Comparison of ENCODE assay signal across 31 cellular contexts in genomic region chr13:33066329-33066728, GRCh38. TPM values are rescaled to one million over a fixed set of nuclear protein-coding genes. Genes with fewer than 3 reads are reported as not detected.
"Had no signal": no experiment of that assay in that cellular context is flagged by ENCODE, and none has a peak within 500 bp of the region (broad histone marks: within the 10 kb centered on the region; RNA-seq: fewer than 3 reads in every experiment).

No MANE protein-coding gene starts in this region.

- DNase-seq: activated CD4-positive, alpha-beta memory T cell treated with anti-CD3 and anti-CD28 coated beads, Interleukin-2, amount 10 ng/mL, durations not matched to agents 7 days and 5 days; activated CD4-positive, alpha-beta T cell treated with anti-CD3 and anti-CD28 coated beads for 1 hour; activated CD4-positive, alpha-beta T cell treated with anti-CD3 and anti-CD28 coated beads for 4 hours; activated CD4-positive, alpha-beta T cell treated with anti-CD3 and anti-CD28 coated beads, Interleukin-2, amount 10 ng/mL, durations not matched to agents 7 days and 5 days; activated CD4-positive, alpha-beta T cell treated with anti-CD3 and anti-CD28 coated beads, Interleukin-2, amount 50 U/mL, for 4 hours; activated CD8-positive, alpha-beta memory T cell treated with anti-CD3 and anti-CD28 coated beads, Interleukin-2, amount 50 U/mL, for 48 hours; activated gamma-delta T cell; activated naive CD4-positive, alpha-beta T cell; activated naive CD4-positive, alpha-beta T cell treated with anti-CD3 and anti-CD28 coated beads, Interleukin-2, amount 10 ng/mL, durations not matched to agents 7 days and 5 days; activated naive CD8-positive, alpha-beta T cell treated with anti-CD3 and anti-CD28 coated beads, Interleukin-2, amount 10 ng/mL, durations not matched to agents 7 days and 5 days; activated T-cell treated with anti-CD3 and anti-CD28 coated beads for 4 hours; activated T-cell treated with anti-CD3 and anti-CD28 coated beads, Interleukin-2, amount 50 U/mL, for 24 hours; activated T-cell treated with anti-CD3 and anti-CD28 coated beads, Interleukin-2, amount 50 U/mL, for 72 hours; central memory CD4-positive, alpha-beta T cell; cerebellar nuclear complex; colonic mucosa; effector CD8-positive, alpha-beta T cell; esophagus squamous epithelium; foreskin melanocyte; T-helper 1 cell; T-helper 17 cell; T1000 had no signal

- H3K4me1 Mint-ChIP-seq: activated CD4-positive, alpha-beta memory T cell treated with anti-CD3 and anti-CD28 coated beads, Interleukin-2, amount 10 ng/mL, durations not matched to agents 7 days and 5 days; activated CD4-positive, alpha-beta T cell treated with anti-CD3 and anti-CD28 coated beads, Interleukin-2, amount 10 ng/mL, durations not matched to agents 7 days and 5 days; activated naive CD4-positive, alpha-beta T cell treated with anti-CD3 and anti-CD28 coated beads, Interleukin-2, amount 10 ng/mL, durations not matched to agents 7 days and 5 days; activated naive CD8-positive, alpha-beta T cell treated with anti-CD3 and anti-CD28 coated beads, Interleukin-2, amount 10 ng/mL, durations not matched to agents 7 days and 5 days; T-helper 17 cell had no signal

- H3K4me1 ChIP-seq: ascending aorta, breast epithelium, colonic mucosa, esophagus squamous epithelium, gastroesophageal sphincter had no signal

- H3K9me3 ChIP-seq: ascending aorta, breast epithelium, colonic mucosa, esophagus squamous epithelium, gastroesophageal sphincter had no signal

- H3K36me3 Mint-ChIP-seq: activated naive CD4-positive, alpha-beta T cell treated with anti-CD3 and anti-CD28 coated beads, Interleukin-2, amount 10 ng/mL, durations not matched to agents 7 days and 5 days; activated naive CD4-positive, alpha-beta T cell treated with anti-CD3 and anti-CD28 coated beads, Interleukin-2, amount 50 U/mL, for 72 hours; activated naive CD8-positive, alpha-beta T cell treated with anti-CD3 and anti-CD28 coated beads, Interleukin-2, amount 10 ng/mL, durations not matched to agents 7 days and 5 days; brain had no signal

- H3K36me3 ChIP-seq: ascending aorta, breast epithelium, cardiac muscle cell, colonic mucosa had no signal

- H3K9me3 Mint-ChIP-seq: activated CD4-positive, alpha-beta memory T cell treated with anti-CD3 and anti-CD28 coated beads, Interleukin-2, amount 10 ng/mL, durations not matched to agents 7 days and 5 days; activated CD4-positive, alpha-beta T cell treated with anti-CD3 and anti-CD28 coated beads, Interleukin-2, amount 10 ng/mL, durations not matched to agents 7 days and 5 days; activated naive CD4-positive, alpha-beta T cell treated with anti-CD3 and anti-CD28 coated beads, Interleukin-2, amount 10 ng/mL, durations not matched to agents 7 days and 5 days; activated naive CD8-positive, alpha-beta T cell treated with anti-CD3 and anti-CD28 coated beads, Interleukin-2, amount 10 ng/mL, durations not matched to agents 7 days and 5 days; activated T-cell treated with anti-CD3 and anti-CD28 coated beads, Interleukin-2, amount 50 U/mL, for 24 hours; activated T-cell treated with anti-CD3 and anti-CD28 coated beads, Interleukin-2, amount 50 U/mL, for 72 hours; T-helper 2 cell treated with Interferon-gamma antibody and Interleukin-4, amounts not matched to agents 5 μg/mL and 100 μg/mL, for 36 hours had no signal

- ATAC-seq: activated naive CD4-positive, alpha-beta T cell treated with anti-CD3 and anti-CD28 coated beads, Interleukin-2, amount 50 U/mL, for 72 hours; activated T-cell treated with anti-CD3 and anti-CD28 coated beads, Interleukin-2, amount 50 U/mL, for 72 hours; gastroesophageal sphincter; T-helper 17 cell had no signal

- H3K4me3 ChIP-seq: ascending aorta, breast epithelium, cardiac muscle cell, colonic mucosa, esophagus squamous epithelium, gastroesophageal sphincter had no signal

- H3K27me3 Mint-ChIP-seq: activated CD4-positive, alpha-beta memory T cell treated with anti-CD3 and anti-CD28 coated beads, Interleukin-2, amount 10 ng/mL, durations not matched to agents 7 days and 5 days; activated CD4-positive, alpha-beta T cell treated with anti-CD3 and anti-CD28 coated beads, Interleukin-2, amount 10 ng/mL, durations not matched to agents 7 days and 5 days; activated T-cell treated with anti-CD3 and anti-CD28 coated beads, Interleukin-2, amount 50 U/mL, for 24 hours; brain had no signal

- H3K27me3 ChIP-seq: ascending aorta, breast epithelium, cardiac muscle cell, colonic mucosa, esophagus squamous epithelium, gastroesophageal sphincter had no signal

- H3K27ac ChIP-seq: ascending aorta, breast epithelium, cardiac muscle cell, colonic mucosa, epithelial cell of prostate, esophagus squamous epithelium, gastroesophageal sphincter had no signal

- H3K27ac Mint-ChIP-seq: activated CD4-positive, alpha-beta memory T cell treated with anti-CD3 and anti-CD28 coated beads, Interleukin-2, amount 10 ng/mL, durations not matched to agents 7 days and 5 days; activated CD4-positive, alpha-beta T cell treated with anti-CD3 and anti-CD28 coated beads, Interleukin-2, amount 10 ng/mL, durations not matched to agents 7 days and 5 days; activated naive CD4-positive, alpha-beta T cell treated with anti-CD3 and anti-CD28 coated beads, Interleukin-2, amount 10 ng/mL, durations not matched to agents 7 days and 5 days; activated naive CD8-positive, alpha-beta T cell treated with anti-CD3 and anti-CD28 coated beads, Interleukin-2, amount 10 ng/mL, durations not matched to agents 7 days and 5 days; activated T-cell treated with anti-CD3 and anti-CD28 coated beads, Interleukin-2, amount 50 U/mL, for 24 hours; activated T-cell treated with anti-CD3 and anti-CD28 coated beads, Interleukin-2, amount 50 U/mL, for 72 hours; brain; T-helper 17 cell; T-helper 2 cell treated with Interferon-gamma antibody and Interleukin-4, amounts not matched to agents 5 μg/mL and 100 μg/mL, for 36 hours had no signal

- H3K4me3 Mint-ChIP-seq: activated CD4-positive, alpha-beta memory T cell treated with anti-CD3 and anti-CD28 coated beads, Interleukin-2, amount 10 ng/mL, durations not matched to agents 7 days and 5 days; activated CD4-positive, alpha-beta T cell treated with anti-CD3 and anti-CD28 coated beads, Interleukin-2, amount 10 ng/mL, durations not matched to agents 7 days and 5 days; activated naive CD4-positive, alpha-beta T cell treated with anti-CD3 and anti-CD28 coated beads, Interleukin-2, amount 10 ng/mL, durations not matched to agents 7 days and 5 days; activated naive CD8-positive, alpha-beta T cell treated with anti-CD3 and anti-CD28 coated beads, Interleukin-2, amount 10 ng/mL, durations not matched to agents 7 days and 5 days; activated T-cell treated with anti-CD3 and anti-CD28 coated beads, Interleukin-2, amount 50 U/mL, for 24 hours; activated T-cell treated with anti-CD3 and anti-CD28 coated beads, Interleukin-2, amount 50 U/mL, for 72 hours; brain; T-helper 17 cell; T-helper 2 cell treated with Interferon-gamma antibody and Interleukin-4, amounts not matched to agents 5 μg/mL and 100 μg/mL, for 36 hours had no signal

RNA-seq across cellular contexts. Expression of gene KL, which starts 50.1 kb away (rescaled TPM):
- total RNA-seq: cardiac muscle cell, T-helper 17 cell had no signal
- polyA plus RNA-seq: cardiac muscle cell, fibroblast of lung had no signal
